13 cellular contexts compared by ENCODE assay signal in genomic region chr3:105834768-105835167, GRCh38. TPM values are rescaled to one million over a fixed set of nuclear protein-coding genes. Genes with fewer than 3 reads are reported as not detected.
DNase-seq lines count a peak whose midpoint lies in the region; ATAC-seq and TF ChIP-seq lines count a peak whose summit lies in the region.
"Had no signal": no experiment of that assay in that cellular context is flagged by ENCODE, and none has a peak within 500 bp of the region (broad histone marks: within the 10 kb centered on the region; RNA-seq: fewer than 3 reads in every experiment).

No MANE protein-coding gene starts in this region.

- H3K27me3 Mint-ChIP-seq in activated T-cell treated with anti-CD3 and anti-CD28 coated beads, Interleukin-2, amount 50 U/mL, for 72 hours (ENCODE audit: low read depth), result no peaks in the 10 kb centered on the region
- no peaks in the 10 kb centered on the region for H3K27me3 Mint-ChIP-seq in HFFc6 (ENCODE audit: insufficient read depth)
- no peaks in the 10 kb centered on the region for H3K27me3 Mint-ChIP-seq in activated naive CD8-positive, alpha-beta T cell
- no peaks in the 10 kb centered on the region for H3K27me3 Mint-ChIP-seq in natural killer cell (ENCODE audit: low read depth in 2 of 2)

- peaks cover 96% of the 10 kb centered on the region for H3K4me1 Mint-ChIP-seq in activated T-cell treated with anti-CD3 and anti-CD28 coated beads, Interleukin-2, amount 50 U/mL, for 72 hours (ENCODE audit: low read depth)
- H3K4me1 Mint-ChIP-seq in HFFc6 (ENCODE audit: low read depth) (peaks cover 75% of the 10 kb centered on the region), natural killer cell (peaks cover 78 to 87% of the 10 kb centered on the region in 2 donors)
- H3K4me1 Mint-ChIP-seq in activated naive CD8-positive, alpha-beta T cell (ENCODE audit: low read depth), result peaks cover 83% of the 10 kb centered on the region

- H3K27ac ChIP-seq in gastroesophageal sphincter, result no peak overlapping the region
- H3K27ac ChIP-seq: parathyroid adenoma had no signal

- peak overlapping the region; percentile 83 for H3K27ac Mint-ChIP-seq in activated T-cell treated with anti-CD3 and anti-CD28 coated beads, Interleukin-2, amount 50 U/mL, for 72 hours
- H3K27ac Mint-ChIP-seq in HFFc6, result peak overlapping the region; percentile 63; the same call in 1 of the 2 replicates
- peak overlapping the region; percentile 91 for H3K27ac Mint-ChIP-seq in activated naive CD8-positive, alpha-beta T cell
- peak overlapping the region; percentile 53 to 76 for H3K27ac Mint-ChIP-seq in natural killer cell

- 96% methylated on average over 3 of the region's 3 CpGs for WGBS in gastroesophageal sphincter (ENCODE audit: low coverage in 1 of 2), 2 donors

- no peak overlapping the region for H3K4me3 ChIP-seq in gastroesophageal sphincter
- H3K4me3 ChIP-seq: GM12878, stomach had no signal

- no peaks in the 10 kb centered on the region for H3K9me3 ChIP-seq in gastroesophageal sphincter
- H3K9me3 ChIP-seq: Caco-2, stomach had no signal

- no peak for TF ChIP-seq EP300 in gastroesophageal sphincter (IDR thresholded peaks at IDR 0.05)

- no peak for DNase-seq in activated T-cell treated with anti-CD3 and anti-CD28 coated beads, Interleukin-2, amount 50 U/mL, for 72 hours
- no peak for DNase-seq in activated T-cell treated with anti-CD3 and anti-CD28 coated beads, Interleukin-2, amount 50 U/mL, for 48 hours
- DNase-seq in HFFc6 (no peak), natural killer cell (no peak), NCI-H524 treated with DMSO at 0.1 percent for 48 hours (lab: John Stamatoyannopoulos, UW) (no peak)
- DNase-seq: Caco-2, NCI-H1092 treated with DMSO at 0.1 percent for 48 hours, stomach had no signal

- peaks cover 28 to 56% of the 10 kb centered on the region in 2 donors for H3K36me3 Mint-ChIP-seq in activated T-cell treated with anti-CD3 and anti-CD28 coated beads, Interleukin-2, amount 50 U/mL, for 72 hours (ENCODE audit: insufficient read depth in 2 of 2)
- peaks cover 41% of the 10 kb centered on the region for H3K36me3 Mint-ChIP-seq in HFFc6 (ENCODE audit: low read depth)
- H3K36me3 Mint-ChIP-seq in activated naive CD8-positive, alpha-beta T cell, result peaks cover 40% of the 10 kb centered on the region
- H3K36me3 Mint-ChIP-seq in natural killer cell, result peaks cover 26% of the 10 kb centered on the region

- intact Hi-C loops in natural killer cell (cut with micrococcal nuclease), result loop anchor here (5.0 kb wide), 1 partner anchor 147 kb away; no protein-coding TSS in a partner anchor

- ATAC-seq in activated T-cell treated with anti-CD3 and anti-CD28 coated beads, Interleukin-2, amount 50 U/mL, for 72 hours (replicated peaks in 1 of 2), result no peak
- ATAC-seq in natural killer cell (no peak), GM18505 (IDR thresholded peaks at IDR 0.05; ENCODE audit: unreplicated experiment) (no peak), gastroesophageal sphincter (no peak)
- ATAC-seq: GM12878 had no signal

- peaks cover 0 to 6% of the 10 kb centered on the region in 2 donors for H3K36me3 ChIP-seq in gastroesophageal sphincter

- TF ChIP-seq POLR2A in GM18505 (IDR thresholded peaks at IDR 0.05; ENCODE audit: borderline replicate concordance, extremely low read depth, insufficient read depth, insufficient read length), result no peak
- no peak for TF ChIP-seq POLR2A in gastroesophageal sphincter (IDR thresholded peaks at IDR 0.05)

- no peak for TF ChIP-seq CTCF in HFFc6 (IDR thresholded peaks at IDR 0.05)
- TF ChIP-seq CTCF in natural killer cell (IDR thresholded peaks at IDR 0.05), result no peak
- no peak for TF ChIP-seq CTCF in gastroesophageal sphincter (IDR thresholded peaks at IDR 0.05)

- H3K4me1 ChIP-seq in gastroesophageal sphincter, result peaks cover 3 to 28% (median 4%) of the 10 kb centered on the region in 3 donors
- H3K4me1 ChIP-seq: parathyroid adenoma had no signal

- peak overlapping the region; percentile 35 to 75 for H3K4me3 Mint-ChIP-seq in activated T-cell treated with anti-CD3 and anti-CD28 coated beads, Interleukin-2, amount 50 U/mL, for 72 hours
- H3K4me3 Mint-ChIP-seq in HFFc6 (no peak overlapping the region), natural killer cell (no peak overlapping the region)
- peak overlapping the region; percentile 21 for H3K4me3 Mint-ChIP-seq in activated naive CD8-positive, alpha-beta T cell

- H3K9me3 Mint-ChIP-seq in activated T-cell treated with anti-CD3 and anti-CD28 coated beads, Interleukin-2, amount 50 U/mL, for 72 hours, result no peaks in the 10 kb centered on the region
- H3K9me3 Mint-ChIP-seq in HFFc6 (no peaks in the 10 kb centered on the region), natural killer cell (no peaks in the 10 kb centered on the region)
- H3K9me3 Mint-ChIP-seq in activated naive CD8-positive, alpha-beta T cell (ENCODE audit: low read depth), result no peaks in the 10 kb centered on the region

- no peaks in the 10 kb centered on the region for H3K27me3 ChIP-seq in gastroesophageal sphincter
- H3K27me3 ChIP-seq: stomach had no signal

RNA-seq across cellular contexts. Expression of gene CBLB, which starts 34.0 kb away (rescaled TPM):
- 100 to 1,000 TPM; 159 to 191 TPM for total RNA-seq in activated T-cell treated with anti-CD3 and anti-CD28 coated beads, Interleukin-2, amount 50 U/mL, for 72 hours
- total RNA-seq in HFFc6 (2021; fragmentation: NEBNext Ultra II Directional; extraction: Animal tissue kit (Norgen Biotek cat#: 25700)), result 10 to 100 TPM; 17.6 to 22.6 (median 20.6) TPM
- 100 to 1,000 TPM; 180 to 287 (median 230) TPM for total RNA-seq in natural killer cell
- 10 to 100 TPM; 27.4 to 59.4 (median 40.4) TPM for total RNA-seq in gastroesophageal sphincter

Comparison
In these comparisons a context has a peak if more than half of its experiments do, and no peak if none do; other contexts are left out.
1. H3K4me3 Mint-ChIP-seq: peak in activated T-cell treated with anti-CD3 and anti-CD28 coated beads, Interleukin-2, amount 50 U/mL, for 72 hours (2 of 2) and activated naive CD8-positive, alpha-beta T cell (single experiment); none in HFFc6 (single experiment) and natural killer cell (single experiment).
2. Peak in every context shown above with its lines, with median percentiles within 50 percentile points of each other: H3K27ac Mint-ChIP-seq.